1 cellular context compared by ENCODE assay signal in the genomic region with DNA sequence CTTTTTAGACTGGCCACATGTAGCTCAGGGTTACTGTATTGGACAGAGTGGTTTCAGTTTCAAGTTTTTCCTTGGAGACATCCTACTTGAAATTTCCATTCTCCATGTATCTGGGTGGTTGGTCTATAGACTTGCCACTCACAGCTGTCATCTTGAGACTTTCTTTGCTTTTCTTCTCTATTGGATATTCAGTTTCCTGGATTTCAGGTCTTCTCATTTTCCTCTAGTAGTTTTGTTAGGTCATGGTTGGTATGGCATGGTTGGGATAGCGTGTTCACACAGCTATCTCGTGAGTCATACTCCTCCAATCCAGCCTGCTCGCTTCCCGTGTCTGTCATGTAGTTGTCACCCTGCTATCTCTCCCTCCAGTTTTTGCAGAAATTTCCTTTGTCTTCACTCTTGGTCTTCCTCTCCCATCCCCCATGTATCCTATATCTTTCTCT.
TF ChIP-seq lines count a peak whose summit lies in the region.

No MANE protein-coding gene starts in this region.

TF ChIP-seq in K562, 482 proteins besides CTCF, POLR2A, EP300 and RAD21 (continued from another document and continues in another):
- TF ChIP-seq ZNF644 (tag; IDR thresholded peaks at IDR 0.05; ENCODE audit: low read depth) (no peak), ZNF778 (CRISPR knock-in tag; IDR thresholded peaks at IDR 0.05) (no peak), PCBP2 (IDR thresholded peaks at IDR 0.05; ENCODE audit: low read depth, low read length, poor library complexity, severe bottlenecking) (no peak), MBD2 (IDR thresholded peaks at IDR 0.05; ENCODE audit: borderline replicate concordance, low read depth) (no peak), ELF1 (tag; IDR thresholded peaks at IDR 0.05) (no peak), ERF (CRISPR knock-in tag; IDR thresholded peaks at IDR 0.05) (no peak), ZNF316 (IDR thresholded peaks at IDR 0.05) (peak; percentile 66), POLR2AphosphoS5 (IDR thresholded peaks at IDR 0.05; ENCODE audit: control insufficient read depth, insufficient read depth, low read depth, low read length) (no peak), ZNF347 (CRISPR knock-in tag; IDR thresholded peaks at IDR 0.05; ENCODE audit: low read depth) (no peak), MEF2D (tag; conservative IDR thresholded peaks at IDR 0.05; ENCODE audit: low read depth) (no peak), FOXA3 (CRISPR knock-in tag; conservative IDR thresholded peaks at IDR 0.05 in 1 of 2, IDR thresholded peaks at IDR 0.05 in 1 of 2) (no peak), TBP (optimal IDR thresholded peaks at IDR 0.05; ENCODE audit: low read depth, low read length) (no peak), MED1 (CRISPR knock-in tag; IDR thresholded peaks at IDR 0.05; ENCODE audit: borderline replicate concordance) (no peak), RBM25 (IDR thresholded peaks at IDR 0.05; ENCODE audit: low read depth, low read length, severe bottlenecking) (no peak), RCOR1 (IDR thresholded peaks at IDR 0.05; ENCODE audit: borderline replicate concordance in 1 of 2, low read depth in 2 of 2, low read length in 2 of 2) (peak; percentile 57 to 81; a peak in 3 of 4 replicates), FUS (optimal IDR thresholded peaks at IDR 0.05; ENCODE audit: low read depth, low read length) (no peak), ZNF133 (CRISPR knock-in tag; IDR thresholded peaks at IDR 0.05) (no peak), POLR2B (IDR thresholded peaks at IDR 0.05; ENCODE audit: low read depth, partially characterized antibody) (peak; percentile 25), MTA2 (IDR thresholded peaks at IDR 0.05; ENCODE audit: low read depth) (peak; percentile 47; the same call in 1 of the 2 replicates), MAZ (CRISPR knock-in tag; conservative IDR thresholded peaks at IDR 0.05 in 1 of 2, IDR thresholded peaks at IDR 0.05 in 1 of 2) (no peak), POLR2AphosphoS2 (IDR thresholded peaks at IDR 0.05; ENCODE audit: low read length) (no peak), ZNF311 (CRISPR knock-in tag; IDR thresholded peaks at IDR 0.05) (no peak), ZNF140 (CRISPR knock-in tag; IDR thresholded peaks at IDR 0.05) (no peak), ZNF445 (CRISPR knock-in tag; IDR thresholded peaks at IDR 0.05; ENCODE audit: low read depth) (no peak), RBM14 (IDR thresholded peaks at IDR 0.05; ENCODE audit: borderline replicate concordance, insufficient read depth, low read depth, low read length) (no peak), DDX20 (tag; IDR thresholded peaks at IDR 0.05; ENCODE audit: low read depth) (no peak), CCAR2 (IDR thresholded peaks at IDR 0.05; ENCODE audit: low read depth, low read length) (no peak), SAP30 (IDR thresholded peaks at IDR 0.05; ENCODE audit: borderline replicate concordance, insufficient read depth, low read depth, low read length, poor library complexity, severe bottlenecking) (no peak)
- TF ChIP-seq, protein P1, sequence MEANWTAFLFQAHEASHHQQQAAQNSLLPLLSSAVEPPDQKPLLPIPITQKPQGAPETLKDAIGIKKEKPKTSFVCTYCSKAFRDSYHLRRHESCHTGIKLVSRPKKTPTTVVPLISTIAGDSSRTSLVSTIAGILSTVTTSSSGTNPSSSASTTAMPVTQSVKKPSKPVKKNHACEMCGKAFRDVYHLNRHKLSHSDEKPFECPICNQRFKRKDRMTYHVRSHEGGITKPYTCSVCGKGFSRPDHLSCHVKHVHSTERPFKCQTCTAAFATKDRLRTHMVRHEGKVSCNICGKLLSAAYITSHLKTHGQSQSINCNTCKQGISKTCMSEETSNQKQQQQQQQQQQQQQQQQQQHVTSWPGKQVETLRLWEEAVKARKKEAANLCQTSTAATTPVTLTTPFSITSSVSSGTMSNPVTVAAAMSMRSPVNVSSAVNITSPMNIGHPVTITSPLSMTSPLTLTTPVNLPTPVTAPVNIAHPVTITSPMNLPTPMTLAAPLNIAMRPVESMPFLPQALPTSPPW (CRISPR knock-in tag; IDR thresholded peaks at IDR 0.05), result no peak
- TF ChIP-seq, protein P2, sequence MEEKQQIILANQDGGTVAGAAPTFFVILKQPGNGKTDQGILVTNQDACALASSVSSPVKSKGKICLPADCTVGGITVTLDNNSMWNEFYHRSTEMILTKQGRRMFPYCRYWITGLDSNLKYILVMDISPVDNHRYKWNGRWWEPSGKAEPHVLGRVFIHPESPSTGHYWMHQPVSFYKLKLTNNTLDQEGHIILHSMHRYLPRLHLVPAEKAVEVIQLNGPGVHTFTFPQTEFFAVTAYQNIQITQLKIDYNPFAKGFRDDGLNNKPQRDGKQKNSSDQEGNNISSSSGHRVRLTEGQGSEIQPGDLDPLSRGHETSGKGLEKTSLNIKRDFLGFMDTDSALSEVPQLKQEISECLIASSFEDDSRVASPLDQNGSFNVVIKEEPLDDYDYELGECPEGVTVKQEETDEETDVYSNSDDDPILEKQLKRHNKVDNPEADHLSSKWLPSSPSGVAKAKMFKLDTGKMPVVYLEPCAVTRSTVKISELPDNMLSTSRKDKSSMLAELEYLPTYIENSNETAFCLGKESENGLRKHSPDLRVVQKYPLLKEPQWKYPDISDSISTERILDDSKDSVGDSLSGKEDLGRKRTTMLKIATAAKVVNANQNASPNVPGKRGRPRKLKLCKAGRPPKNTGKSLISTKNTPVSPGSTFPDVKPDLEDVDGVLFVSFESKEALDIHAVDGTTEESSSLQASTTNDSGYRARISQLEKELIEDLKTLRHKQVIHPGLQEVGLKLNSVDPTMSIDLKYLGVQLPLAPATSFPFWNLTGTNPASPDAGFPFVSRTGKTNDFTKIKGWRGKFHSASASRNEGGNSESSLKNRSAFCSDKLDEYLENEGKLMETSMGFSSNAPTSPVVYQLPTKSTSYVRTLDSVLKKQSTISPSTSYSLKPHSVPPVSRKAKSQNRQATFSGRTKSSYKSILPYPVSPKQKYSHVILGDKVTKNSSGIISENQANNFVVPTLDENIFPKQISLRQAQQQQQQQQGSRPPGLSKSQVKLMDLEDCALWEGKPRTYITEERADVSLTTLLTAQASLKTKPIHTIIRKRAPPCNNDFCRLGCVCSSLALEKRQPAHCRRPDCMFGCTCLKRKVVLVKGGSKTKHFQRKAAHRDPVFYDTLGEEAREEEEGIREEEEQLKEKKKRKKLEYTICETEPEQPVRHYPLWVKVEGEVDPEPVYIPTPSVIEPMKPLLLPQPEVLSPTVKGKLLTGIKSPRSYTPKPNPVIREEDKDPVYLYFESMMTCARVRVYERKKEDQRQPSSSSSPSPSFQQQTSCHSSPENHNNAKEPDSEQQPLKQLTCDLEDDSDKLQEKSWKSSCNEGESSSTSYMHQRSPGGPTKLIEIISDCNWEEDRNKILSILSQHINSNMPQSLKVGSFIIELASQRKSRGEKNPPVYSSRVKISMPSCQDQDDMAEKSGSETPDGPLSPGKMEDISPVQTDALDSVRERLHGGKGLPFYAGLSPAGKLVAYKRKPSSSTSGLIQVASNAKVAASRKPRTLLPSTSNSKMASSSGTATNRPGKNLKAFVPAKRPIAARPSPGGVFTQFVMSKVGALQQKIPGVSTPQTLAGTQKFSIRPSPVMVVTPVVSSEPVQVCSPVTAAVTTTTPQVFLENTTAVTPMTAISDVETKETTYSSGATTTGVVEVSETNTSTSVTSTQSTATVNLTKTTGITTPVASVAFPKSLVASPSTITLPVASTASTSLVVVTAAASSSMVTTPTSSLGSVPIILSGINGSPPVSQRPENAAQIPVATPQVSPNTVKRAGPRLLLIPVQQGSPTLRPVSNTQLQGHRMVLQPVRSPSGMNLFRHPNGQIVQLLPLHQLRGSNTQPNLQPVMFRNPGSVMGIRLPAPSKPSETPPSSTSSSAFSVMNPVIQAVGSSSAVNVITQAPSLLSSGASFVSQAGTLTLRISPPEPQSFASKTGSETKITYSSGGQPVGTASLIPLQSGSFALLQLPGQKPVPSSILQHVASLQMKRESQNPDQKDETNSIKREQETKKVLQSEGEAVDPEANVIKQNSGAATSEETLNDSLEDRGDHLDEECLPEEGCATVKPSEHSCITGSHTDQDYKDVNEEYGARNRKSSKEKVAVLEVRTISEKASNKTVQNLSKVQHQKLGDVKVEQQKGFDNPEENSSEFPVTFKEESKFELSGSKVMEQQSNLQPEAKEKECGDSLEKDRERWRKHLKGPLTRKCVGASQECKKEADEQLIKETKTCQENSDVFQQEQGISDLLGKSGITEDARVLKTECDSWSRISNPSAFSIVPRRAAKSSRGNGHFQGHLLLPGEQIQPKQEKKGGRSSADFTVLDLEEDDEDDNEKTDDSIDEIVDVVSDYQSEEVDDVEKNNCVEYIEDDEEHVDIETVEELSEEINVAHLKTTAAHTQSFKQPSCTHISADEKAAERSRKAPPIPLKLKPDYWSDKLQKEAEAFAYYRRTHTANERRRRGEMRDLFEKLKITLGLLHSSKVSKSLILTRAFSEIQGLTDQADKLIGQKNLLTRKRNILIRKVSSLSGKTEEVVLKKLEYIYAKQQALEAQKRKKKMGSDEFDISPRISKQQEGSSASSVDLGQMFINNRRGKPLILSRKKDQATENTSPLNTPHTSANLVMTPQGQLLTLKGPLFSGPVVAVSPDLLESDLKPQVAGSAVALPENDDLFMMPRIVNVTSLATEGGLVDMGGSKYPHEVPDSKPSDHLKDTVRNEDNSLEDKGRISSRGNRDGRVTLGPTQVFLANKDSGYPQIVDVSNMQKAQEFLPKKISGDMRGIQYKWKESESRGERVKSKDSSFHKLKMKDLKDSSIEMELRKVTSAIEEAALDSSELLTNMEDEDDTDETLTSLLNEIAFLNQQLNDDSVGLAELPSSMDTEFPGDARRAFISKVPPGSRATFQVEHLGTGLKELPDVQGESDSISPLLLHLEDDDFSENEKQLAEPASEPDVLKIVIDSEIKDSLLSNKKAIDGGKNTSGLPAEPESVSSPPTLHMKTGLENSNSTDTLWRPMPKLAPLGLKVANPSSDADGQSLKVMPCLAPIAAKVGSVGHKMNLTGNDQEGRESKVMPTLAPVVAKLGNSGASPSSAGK (IDR thresholded peaks at IDR 0.05), result peak; percentile 67
- TF ChIP-seq, protein P3, sequence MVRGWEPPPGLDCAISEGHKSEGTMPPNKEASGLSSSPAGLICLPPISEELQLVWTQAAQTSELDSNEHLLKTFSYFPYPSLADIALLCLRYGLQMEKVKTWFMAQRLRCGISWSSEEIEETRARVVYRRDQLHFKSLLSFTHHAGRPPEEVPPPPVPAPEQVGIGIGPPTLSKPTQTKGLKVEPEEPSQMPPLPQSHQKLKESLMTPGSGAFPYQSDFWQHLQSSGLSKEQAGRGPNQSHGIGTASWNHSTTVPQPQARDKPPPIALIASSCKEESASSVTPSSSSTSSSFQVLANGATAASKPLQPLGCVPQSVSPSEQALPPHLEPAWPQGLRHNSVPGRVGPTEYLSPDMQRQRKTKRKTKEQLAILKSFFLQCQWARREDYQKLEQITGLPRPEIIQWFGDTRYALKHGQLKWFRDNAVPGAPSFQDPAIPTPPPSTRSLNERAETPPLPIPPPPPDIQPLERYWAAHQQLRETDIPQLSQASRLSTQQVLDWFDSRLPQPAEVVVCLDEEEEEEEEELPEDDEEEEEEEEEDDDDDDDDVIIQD (CRISPR knock-in tag; IDR thresholded peaks at IDR 0.05), result no peak
- TF ChIP-seq, protein P4, sequence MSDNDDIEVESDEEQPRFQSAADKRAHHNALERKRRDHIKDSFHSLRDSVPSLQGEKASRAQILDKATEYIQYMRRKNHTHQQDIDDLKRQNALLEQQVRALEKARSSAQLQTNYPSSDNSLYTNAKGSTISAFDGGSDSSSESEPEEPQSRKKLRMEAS (CRISPR knock-in tag; IDR thresholded peaks at IDR 0.05), result peak; percentile 28; the same call in 1 of the 2 replicates
- TF ChIP-seq, protein P5, sequence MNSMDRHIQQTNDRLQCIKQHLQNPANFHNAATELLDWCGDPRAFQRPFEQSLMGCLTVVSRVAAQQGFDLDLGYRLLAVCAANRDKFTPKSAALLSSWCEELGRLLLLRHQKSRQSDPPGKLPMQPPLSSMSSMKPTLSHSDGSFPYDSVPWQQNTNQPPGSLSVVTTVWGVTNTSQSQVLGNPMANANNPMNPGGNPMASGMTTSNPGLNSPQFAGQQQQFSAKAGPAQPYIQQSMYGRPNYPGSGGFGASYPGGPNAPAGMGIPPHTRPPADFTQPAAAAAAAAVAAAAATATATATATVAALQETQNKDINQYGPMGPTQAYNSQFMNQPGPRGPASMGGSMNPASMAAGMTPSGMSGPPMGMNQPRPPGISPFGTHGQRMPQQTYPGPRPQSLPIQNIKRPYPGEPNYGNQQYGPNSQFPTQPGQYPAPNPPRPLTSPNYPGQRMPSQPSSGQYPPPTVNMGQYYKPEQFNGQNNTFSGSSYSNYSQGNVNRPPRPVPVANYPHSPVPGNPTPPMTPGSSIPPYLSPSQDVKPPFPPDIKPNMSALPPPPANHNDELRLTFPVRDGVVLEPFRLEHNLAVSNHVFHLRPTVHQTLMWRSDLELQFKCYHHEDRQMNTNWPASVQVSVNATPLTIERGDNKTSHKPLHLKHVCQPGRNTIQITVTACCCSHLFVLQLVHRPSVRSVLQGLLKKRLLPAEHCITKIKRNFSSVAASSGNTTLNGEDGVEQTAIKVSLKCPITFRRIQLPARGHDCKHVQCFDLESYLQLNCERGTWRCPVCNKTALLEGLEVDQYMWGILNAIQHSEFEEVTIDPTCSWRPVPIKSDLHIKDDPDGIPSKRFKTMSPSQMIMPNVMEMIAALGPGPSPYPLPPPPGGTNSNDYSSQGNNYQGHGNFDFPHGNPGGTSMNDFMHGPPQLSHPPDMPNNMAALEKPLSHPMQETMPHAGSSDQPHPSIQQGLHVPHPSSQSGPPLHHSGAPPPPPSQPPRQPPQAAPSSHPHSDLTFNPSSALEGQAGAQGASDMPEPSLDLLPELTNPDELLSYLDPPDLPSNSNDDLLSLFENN (IDR thresholded peaks at IDR 0.05; ENCODE audit: low read depth in 2 of 2, low read length in 2 of 2), result no peak
- TF ChIP-seq, protein P6, sequence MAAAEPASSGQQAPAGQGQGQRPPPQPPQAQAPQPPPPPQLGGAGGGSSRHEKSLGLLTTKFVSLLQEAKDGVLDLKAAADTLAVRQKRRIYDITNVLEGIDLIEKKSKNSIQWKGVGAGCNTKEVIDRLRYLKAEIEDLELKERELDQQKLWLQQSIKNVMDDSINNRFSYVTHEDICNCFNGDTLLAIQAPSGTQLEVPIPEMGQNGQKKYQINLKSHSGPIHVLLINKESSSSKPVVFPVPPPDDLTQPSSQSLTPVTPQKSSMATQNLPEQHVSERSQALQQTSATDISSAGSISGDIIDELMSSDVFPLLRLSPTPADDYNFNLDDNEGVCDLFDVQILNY (CRISPR knock-in tag; IDR thresholded peaks at IDR 0.05), result no peak
- TF ChIP-seq, protein P7, sequence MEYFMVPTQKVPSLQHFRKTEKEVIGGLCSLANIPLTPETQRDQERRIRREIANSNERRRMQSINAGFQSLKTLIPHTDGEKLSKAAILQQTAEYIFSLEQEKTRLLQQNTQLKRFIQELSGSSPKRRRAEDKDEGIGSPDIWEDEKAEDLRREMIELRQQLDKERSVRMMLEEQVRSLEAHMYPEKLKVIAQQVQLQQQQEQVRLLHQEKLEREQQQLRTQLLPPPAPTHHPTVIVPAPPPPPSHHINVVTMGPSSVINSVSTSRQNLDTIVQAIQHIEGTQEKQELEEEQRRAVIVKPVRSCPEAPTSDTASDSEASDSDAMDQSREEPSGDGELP (CRISPR knock-in tag; IDR thresholded peaks at IDR 0.05; ENCODE audit: borderline replicate concordance), result no peak
